In the genomic region with DNA sequence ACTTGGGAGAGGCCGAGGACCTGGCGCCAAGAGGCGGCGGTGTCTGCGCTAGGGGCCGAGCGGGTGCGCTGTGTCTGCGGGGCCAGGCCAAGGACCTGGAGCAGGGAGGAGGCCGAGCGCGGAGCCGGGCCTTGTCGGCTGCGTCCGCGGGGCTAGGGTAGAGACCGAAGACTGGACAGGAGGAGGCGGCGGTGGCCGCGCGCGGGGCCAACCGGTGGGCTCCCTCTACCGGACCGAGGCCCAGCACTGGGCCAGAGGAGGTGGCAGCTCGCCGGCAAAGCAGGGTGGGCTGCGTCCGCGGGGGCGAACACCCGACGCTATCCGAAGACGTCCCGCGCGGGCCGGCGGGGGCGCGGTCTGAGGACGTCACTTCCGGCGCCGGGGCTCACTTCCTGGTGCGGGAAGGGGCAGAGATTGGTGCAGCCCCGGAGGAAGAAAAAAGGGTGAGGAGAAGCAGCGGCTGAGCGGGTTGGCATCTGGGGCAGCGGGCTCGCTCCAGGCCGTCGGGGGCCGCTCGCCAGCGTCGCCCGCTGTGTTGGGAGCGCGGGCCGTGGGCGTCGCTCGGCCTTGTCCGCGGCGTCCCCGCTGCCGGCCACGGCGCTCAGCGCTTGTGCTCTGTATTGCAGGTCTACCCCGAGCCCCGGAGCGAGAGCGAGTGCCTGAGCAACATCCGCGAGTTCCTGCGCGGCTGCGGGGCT, we compare ENCODE assay signal across 1 cellular context.
A peak's percentile ranks its signal among the peaks of the same experiment; 100 is the strongest.
TF ChIP-seq lines count a peak whose summit lies in the region.

No MANE protein-coding gene starts in this region.

TF ChIP-seq in HEK293, 187 proteins besides CTCF, POLR2A, EP300 and RAD21 (continued from another document and continues in another):
- TF ChIP-seq, protein P1, sequence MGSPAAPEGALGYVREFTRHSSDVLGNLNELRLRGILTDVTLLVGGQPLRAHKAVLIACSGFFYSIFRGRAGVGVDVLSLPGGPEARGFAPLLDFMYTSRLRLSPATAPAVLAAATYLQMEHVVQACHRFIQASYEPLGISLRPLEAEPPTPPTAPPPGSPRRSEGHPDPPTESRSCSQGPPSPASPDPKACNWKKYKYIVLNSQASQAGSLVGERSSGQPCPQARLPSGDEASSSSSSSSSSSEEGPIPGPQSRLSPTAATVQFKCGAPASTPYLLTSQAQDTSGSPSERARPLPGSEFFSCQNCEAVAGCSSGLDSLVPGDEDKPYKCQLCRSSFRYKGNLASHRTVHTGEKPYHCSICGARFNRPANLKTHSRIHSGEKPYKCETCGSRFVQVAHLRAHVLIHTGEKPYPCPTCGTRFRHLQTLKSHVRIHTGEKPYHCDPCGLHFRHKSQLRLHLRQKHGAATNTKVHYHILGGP (tag by site-specific recombination; IDR thresholded peaks at IDR 0.05), result no peak
- TF ChIP-seq ZNF121 (tag by site-specific recombination; IDR thresholded peaks at IDR 0.05) (no peak), ZNF157 (tag by site-specific recombination; IDR thresholded peaks at IDR 0.05) (no peak), GLI2 (tag by site-specific recombination; IDR thresholded peaks at IDR 0.05; ENCODE audit: borderline replicate concordance, low read depth) (no peak), ZNF585B (tag by site-specific recombination; IDR thresholded peaks at IDR 0.05) (no peak), PRDM1 (tag by site-specific recombination; IDR thresholded peaks at IDR 0.05) (no peak), KLF7 (tag by site-specific recombination; IDR thresholded peaks at IDR 0.05; ENCODE audit: borderline replicate concordance) (peak; percentile 52; the same call in 1 of the 2 replicates), ZNF311 (tag by site-specific recombination; IDR thresholded peaks at IDR 0.05; ENCODE audit: borderline replicate concordance) (no peak), KLF10 (tag by site-specific recombination; IDR thresholded peaks at IDR 0.05) (peak; percentile 78), ZFP37 (tag by site-specific recombination; IDR thresholded peaks at IDR 0.05) (peak; percentile 96), SCRT2 (tag by site-specific recombination; IDR thresholded peaks at IDR 0.05) (no peak), ZNF394 (tag by site-specific recombination; IDR thresholded peaks at IDR 0.05; ENCODE audit: borderline replicate concordance) (peak; percentile 68; the same call in 1 of the 2 replicates), ZNF211 (tag by site-specific recombination; IDR thresholded peaks at IDR 0.05; ENCODE audit: low read depth) (no peak), ZNF214 (tag by site-specific recombination; IDR thresholded peaks at IDR 0.05; ENCODE audit: borderline replicate concordance) (no peak), ZNF155 (tag by site-specific recombination; IDR thresholded peaks at IDR 0.05) (no peak), ZNF660 (tag by site-specific recombination; IDR thresholded peaks at IDR 0.05) (peak; percentile 86), ZNF302 (tag by site-specific recombination; IDR thresholded peaks at IDR 0.05; ENCODE audit: low read depth) (no peak), RBAK (tag by site-specific recombination; IDR thresholded peaks at IDR 0.05) (no peak), ZBTB1 (tag by site-specific recombination; IDR thresholded peaks at IDR 0.05) (peak; percentile 73; the same call in 1 of the 2 replicates), TRIM28 (IDR thresholded peaks at IDR 0.05; ENCODE audit: borderline replicate concordance, low read length) (no peak), ZNF292 (tag by site-specific recombination; IDR thresholded peaks at IDR 0.05; ENCODE audit: borderline replicate concordance, low read depth) (no peak), ZNF558 (tag by site-specific recombination; IDR thresholded peaks at IDR 0.05) (no peak), ZNF423 (tag by site-specific recombination; IDR thresholded peaks at IDR 0.05) (no peak), FEZF1 (tag by site-specific recombination; IDR thresholded peaks at IDR 0.05) (no peak), SP7 (tag by site-specific recombination; IDR thresholded peaks at IDR 0.05) (peak; percentile 88), ZNF510 (tag by site-specific recombination; IDR thresholded peaks at IDR 0.05; ENCODE audit: insufficient replicate concordance) (no peak), ZNF548 (tag by site-specific recombination; IDR thresholded peaks at IDR 0.05) (no peak), ZNF621 (tag by site-specific recombination; IDR thresholded peaks at IDR 0.05) (no peak), ZNF837 (tag by site-specific recombination; IDR thresholded peaks at IDR 0.05) (no peak), ZNF530 (tag by site-specific recombination; IDR thresholded peaks at IDR 0.05; ENCODE audit: low read depth) (no peak), IKZF3 (tag by site-specific recombination; IDR thresholded peaks at IDR 0.05) (no peak), ZNF404 (tag by site-specific recombination; IDR thresholded peaks at IDR 0.05) (no peak), HOXC10 (CRISPR knock-in tag; IDR thresholded peaks at IDR 0.05) (no peak)
- TF ChIP-seq, protein P2, sequence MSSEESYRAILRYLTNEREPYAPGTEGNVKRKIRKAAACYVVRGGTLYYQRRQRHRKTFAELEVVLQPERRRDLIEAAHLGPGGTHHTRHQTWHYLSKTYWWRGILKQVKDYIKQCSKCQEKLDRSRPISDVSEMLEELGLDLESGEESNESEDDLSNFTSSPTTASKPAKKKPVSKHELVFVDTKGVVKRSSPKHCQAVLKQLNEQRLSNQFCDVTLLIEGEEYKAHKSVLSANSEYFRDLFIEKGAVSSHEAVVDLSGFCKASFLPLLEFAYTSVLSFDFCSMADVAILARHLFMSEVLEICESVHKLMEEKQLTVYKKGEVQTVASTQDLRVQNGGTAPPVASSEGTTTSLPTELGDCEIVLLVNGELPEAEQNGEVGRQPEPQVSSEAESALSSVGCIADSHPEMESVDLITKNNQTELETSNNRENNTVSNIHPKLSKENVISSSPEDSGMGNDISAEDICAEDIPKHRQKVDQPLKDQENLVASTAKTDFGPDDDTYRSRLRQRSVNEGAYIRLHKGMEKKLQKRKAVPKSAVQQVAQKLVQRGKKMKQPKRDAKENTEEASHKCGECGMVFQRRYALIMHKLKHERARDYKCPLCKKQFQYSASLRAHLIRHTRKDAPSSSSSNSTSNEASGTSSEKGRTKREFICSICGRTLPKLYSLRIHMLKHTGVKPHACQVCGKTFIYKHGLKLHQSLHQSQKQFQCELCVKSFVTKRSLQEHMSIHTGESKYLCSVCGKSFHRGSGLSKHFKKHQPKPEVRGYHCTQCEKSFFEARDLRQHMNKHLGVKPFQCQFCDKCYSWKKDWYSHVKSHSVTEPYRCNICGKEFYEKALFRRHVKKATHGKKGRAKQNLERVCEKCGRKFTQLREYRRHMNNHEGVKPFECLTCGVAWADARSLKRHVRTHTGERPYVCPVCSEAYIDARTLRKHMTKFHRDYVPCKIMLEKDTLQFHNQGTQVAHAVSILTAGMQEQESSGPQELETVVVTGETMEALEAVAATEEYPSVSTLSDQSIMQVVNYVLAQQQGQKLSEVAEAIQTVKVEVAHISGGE (tag by site-specific recombination; conservative IDR thresholded peaks at IDR 0.05; ENCODE audit: low read depth), result peak; percentile 95
- TF ChIP-seq, protein P3, sequence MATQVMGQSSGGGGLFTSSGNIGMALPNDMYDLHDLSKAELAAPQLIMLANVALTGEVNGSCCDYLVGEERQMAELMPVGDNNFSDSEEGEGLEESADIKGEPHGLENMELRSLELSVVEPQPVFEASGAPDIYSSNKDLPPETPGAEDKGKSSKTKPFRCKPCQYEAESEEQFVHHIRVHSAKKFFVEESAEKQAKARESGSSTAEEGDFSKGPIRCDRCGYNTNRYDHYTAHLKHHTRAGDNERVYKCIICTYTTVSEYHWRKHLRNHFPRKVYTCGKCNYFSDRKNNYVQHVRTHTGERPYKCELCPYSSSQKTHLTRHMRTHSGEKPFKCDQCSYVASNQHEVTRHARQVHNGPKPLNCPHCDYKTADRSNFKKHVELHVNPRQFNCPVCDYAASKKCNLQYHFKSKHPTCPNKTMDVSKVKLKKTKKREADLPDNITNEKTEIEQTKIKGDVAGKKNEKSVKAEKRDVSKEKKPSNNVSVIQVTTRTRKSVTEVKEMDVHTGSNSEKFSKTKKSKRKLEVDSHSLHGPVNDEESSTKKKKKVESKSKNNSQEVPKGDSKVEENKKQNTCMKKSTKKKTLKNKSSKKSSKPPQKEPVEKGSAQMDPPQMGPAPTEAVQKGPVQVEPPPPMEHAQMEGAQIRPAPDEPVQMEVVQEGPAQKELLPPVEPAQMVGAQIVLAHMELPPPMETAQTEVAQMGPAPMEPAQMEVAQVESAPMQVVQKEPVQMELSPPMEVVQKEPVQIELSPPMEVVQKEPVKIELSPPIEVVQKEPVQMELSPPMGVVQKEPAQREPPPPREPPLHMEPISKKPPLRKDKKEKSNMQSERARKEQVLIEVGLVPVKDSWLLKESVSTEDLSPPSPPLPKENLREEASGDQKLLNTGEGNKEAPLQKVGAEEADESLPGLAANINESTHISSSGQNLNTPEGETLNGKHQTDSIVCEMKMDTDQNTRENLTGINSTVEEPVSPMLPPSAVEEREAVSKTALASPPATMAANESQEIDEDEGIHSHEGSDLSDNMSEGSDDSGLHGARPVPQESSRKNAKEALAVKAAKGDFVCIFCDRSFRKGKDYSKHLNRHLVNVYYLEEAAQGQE (tag by site-specific recombination; IDR thresholded peaks at IDR 0.05), result peak; percentile 29; the same call in 1 of the 2 replicates
- TF ChIP-seq, protein P4, sequence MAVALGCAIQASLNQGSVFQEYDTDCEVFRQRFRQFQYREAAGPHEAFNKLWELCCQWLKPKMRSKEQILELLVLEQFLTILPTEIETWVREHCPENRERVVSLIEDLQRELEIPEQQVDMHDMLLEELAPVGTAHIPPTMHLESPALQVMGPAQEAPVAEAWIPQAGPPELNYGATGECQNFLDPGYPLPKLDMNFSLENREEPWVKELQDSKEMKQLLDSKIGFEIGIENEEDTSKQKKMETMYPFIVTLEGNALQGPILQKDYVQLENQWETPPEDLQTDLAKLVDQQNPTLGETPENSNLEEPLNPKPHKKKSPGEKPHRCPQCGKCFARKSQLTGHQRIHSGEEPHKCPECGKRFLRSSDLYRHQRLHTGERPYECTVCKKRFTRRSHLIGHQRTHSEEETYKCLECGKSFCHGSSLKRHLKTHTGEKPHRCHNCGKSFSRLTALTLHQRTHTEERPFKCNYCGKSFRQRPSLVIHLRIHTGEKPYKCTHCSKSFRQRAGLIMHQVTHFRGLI (tag by site-specific recombination; IDR thresholded peaks at IDR 0.05), result no peak
- TF ChIP-seq, protein P5, sequence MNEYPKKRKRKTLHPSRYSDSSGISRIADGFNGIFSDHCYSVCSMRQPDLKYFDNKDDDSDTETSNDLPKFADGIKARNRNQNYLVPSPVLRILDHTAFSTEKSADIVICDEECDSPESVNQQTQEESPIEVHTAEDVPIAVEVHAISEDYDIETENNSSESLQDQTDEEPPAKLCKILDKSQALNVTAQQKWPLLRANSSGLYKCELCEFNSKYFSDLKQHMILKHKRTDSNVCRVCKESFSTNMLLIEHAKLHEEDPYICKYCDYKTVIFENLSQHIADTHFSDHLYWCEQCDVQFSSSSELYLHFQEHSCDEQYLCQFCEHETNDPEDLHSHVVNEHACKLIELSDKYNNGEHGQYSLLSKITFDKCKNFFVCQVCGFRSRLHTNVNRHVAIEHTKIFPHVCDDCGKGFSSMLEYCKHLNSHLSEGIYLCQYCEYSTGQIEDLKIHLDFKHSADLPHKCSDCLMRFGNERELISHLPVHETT (tag by site-specific recombination; IDR thresholded peaks at IDR 0.05), result no peak; the same call in 1 of the 2 replicates
- TF ChIP-seq, protein P6, sequence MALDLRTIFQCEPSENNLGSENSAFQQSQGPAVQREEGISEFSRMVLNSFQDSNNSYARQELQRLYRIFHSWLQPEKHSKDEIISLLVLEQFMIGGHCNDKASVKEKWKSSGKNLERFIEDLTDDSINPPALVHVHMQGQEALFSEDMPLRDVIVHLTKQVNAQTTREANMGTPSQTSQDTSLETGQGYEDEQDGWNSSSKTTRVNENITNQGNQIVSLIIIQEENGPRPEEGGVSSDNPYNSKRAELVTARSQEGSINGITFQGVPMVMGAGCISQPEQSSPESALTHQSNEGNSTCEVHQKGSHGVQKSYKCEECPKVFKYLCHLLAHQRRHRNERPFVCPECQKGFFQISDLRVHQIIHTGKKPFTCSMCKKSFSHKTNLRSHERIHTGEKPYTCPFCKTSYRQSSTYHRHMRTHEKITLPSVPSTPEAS (tag by site-specific recombination; IDR thresholded peaks at IDR 0.05), result no peak
- TF ChIP-seq, protein P7, sequence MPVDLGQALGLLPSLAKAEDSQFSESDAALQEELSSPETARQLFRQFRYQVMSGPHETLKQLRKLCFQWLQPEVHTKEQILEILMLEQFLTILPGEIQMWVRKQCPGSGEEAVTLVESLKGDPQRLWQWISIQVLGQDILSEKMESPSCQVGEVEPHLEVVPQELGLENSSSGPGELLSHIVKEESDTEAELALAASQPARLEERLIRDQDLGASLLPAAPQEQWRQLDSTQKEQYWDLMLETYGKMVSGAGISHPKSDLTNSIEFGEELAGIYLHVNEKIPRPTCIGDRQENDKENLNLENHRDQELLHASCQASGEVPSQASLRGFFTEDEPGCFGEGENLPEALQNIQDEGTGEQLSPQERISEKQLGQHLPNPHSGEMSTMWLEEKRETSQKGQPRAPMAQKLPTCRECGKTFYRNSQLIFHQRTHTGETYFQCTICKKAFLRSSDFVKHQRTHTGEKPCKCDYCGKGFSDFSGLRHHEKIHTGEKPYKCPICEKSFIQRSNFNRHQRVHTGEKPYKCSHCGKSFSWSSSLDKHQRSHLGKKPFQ (tag by site-specific recombination; IDR thresholded peaks at IDR 0.05), result no peak
- TF ChIP-seq, protein P8, sequence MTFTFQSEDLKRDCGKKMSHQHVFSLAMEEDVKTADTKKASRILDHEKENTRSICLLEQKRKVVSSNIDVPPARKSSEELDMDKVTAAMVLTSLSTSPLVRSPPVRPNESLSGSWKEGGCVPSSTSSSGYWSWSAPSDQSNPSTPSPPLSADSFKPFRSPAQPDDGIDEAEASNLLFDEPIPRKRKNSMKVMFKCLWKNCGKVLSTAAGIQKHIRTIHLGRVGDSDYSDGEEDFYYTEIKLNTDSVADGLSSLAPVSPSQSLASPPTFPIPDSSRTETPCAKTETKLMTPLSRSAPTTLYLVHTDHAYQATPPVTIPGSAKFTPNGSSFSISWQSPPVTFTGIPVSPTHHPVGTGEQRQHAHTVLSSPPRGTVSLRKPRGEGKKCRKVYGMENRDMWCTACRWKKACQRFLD (tag by site-specific recombination; IDR thresholded peaks at IDR 0.05), result 0 out of 2 replicates have a peak, but pooled peaks have one; percentile 12
- TF ChIP-seq, protein P9, sequence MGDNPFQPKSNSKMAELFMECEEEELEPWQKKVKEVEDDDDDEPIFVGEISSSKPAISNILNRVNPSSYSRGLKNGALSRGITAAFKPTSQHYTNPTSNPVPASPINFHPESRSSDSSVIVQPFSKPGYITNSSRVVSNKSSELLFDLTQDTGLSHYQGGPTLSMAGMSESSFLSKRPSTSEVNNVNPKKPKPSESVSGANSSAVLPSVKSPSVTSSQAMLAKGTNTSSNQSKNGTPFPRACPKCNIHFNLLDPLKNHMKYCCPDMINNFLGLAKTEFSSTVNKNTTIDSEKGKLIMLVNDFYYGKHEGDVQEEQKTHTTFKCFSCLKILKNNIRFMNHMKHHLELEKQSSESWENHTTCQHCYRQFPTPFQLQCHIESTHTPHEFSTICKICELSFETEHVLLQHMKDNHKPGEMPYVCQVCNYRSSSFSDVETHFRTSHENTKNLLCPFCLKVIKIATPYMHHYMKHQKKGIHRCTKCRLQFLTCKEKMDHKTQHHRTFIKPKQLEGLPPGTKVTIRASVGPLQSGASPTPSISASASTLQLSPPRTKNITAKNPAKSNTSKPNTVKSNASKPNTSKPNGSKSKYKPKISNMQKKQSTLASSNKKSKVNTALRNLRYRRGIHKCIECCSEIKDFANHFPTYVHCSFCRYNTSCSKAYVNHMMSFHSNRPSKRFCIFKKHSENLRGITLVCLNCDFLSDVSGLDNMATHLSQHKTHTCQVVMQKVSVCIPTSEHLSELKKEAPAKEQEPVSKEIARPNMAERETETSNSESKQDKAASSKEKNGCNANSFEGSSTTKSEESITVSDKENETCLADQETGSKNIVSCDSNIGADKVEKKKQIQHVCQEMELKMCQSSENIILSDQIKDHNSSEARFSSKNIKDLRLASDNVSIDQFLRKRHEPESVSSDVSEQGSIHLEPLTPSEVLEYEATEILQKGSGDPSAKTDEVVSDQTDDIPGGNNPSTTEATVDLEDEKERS (tag by site-specific recombination; IDR thresholded peaks at IDR 0.05), result 0 out of 2 replicates have a peak, but pooled peaks have one; percentile 10
